1 cellular context compared by ENCODE assay signal in the genomic region with DNA sequence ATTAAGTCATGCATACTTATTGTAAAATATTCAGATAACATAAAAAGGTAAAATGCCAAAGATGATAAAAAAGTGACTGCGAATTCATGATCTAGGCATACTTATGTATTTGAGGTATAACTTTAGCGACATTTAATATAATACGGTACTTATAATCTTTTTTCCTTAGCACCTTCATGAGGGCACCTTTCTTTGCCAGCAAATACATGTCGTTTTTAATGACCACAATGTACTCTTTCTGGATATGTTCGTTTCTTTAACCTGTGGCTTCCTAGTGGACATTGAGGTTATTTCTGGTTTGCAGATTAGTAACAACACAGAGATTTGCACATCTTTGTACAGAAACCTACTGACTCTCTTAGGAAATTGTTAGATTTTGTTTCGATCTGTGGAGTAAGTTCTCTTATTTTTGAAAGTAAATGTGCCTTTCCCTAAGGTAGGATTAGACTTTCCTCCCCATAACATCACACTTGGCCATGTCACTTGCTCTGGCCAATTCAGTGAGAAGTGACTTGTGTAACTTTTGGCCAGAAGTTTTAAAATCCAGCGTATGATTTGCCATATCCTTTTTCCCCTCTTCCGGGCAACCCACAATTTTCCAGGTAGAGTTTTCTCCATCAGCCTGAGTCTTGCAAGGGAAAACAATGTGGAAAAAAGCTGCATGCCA.
TF ChIP-seq lines count a peak whose summit lies in the region.

No MANE protein-coding gene starts in this region.

TF ChIP-seq in GM23338, 12 proteins besides CTCF, POLR2A, EP300 and RAD21 (continued from another document):
- TF ChIP-seq NANOG (IDR thresholded peaks at IDR 0.05; ENCODE audit: borderline replicate concordance) (no peak), EZH2phosphoT487 (IDR thresholded peaks at IDR 0.05; ENCODE audit: unreplicated experiment) (no peak), CREB1 (CRISPR knock-in tag; IDR thresholded peaks at IDR 0.05; ENCODE audit: low read depth) (no peak), STAT1 (IDR thresholded peaks at IDR 0.05; ENCODE audit: unreplicated experiment) (no peak)
